ENCODE assay signal across 1 cellular context in the genomic region with DNA sequence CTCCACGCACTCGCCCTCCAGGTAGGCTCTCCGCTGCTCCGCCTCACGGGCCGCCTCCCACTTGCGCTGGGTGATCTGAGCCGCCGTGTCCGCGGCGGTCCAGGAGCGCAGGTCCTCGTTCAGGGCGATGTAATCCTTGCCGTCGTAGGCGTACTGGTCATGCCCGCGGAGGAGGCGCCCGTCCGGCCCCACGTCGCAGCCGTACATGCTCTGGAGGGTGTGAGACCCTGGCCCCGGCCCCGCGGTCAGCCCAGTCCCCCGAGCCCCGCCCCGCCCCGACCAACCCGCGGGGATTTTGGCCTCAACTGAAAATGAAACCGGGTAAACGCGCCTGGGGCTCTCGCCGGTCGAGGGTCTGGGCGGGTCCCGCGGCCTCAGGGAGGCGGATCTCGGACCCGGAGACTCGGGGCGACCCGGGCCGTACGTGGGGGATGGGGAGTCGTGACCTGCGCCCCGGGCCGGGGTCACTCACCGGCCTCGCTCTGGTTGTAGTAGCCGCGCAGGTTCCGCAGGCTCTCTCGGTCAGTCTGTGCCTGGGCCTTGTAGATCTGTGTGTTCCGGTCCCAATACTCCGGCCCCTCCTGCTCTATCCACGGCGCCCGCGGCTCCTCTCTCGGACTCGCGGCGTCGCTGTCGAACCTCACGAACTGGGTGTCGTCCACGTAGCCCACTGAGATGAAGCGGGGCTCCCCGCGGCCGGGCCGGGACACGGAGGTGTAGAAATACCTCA.
A peak's percentile ranks its signal among the peaks of the same experiment; 100 is the strongest.
TF ChIP-seq lines count a peak whose summit lies in the region.

No MANE protein-coding gene starts in this region.

TF ChIP-seq in GM12878, 131 proteins besides CTCF, POLR2A, EP300 and RAD21 (continued from another document and continues in another):
- TF ChIP-seq, protein P1, sequence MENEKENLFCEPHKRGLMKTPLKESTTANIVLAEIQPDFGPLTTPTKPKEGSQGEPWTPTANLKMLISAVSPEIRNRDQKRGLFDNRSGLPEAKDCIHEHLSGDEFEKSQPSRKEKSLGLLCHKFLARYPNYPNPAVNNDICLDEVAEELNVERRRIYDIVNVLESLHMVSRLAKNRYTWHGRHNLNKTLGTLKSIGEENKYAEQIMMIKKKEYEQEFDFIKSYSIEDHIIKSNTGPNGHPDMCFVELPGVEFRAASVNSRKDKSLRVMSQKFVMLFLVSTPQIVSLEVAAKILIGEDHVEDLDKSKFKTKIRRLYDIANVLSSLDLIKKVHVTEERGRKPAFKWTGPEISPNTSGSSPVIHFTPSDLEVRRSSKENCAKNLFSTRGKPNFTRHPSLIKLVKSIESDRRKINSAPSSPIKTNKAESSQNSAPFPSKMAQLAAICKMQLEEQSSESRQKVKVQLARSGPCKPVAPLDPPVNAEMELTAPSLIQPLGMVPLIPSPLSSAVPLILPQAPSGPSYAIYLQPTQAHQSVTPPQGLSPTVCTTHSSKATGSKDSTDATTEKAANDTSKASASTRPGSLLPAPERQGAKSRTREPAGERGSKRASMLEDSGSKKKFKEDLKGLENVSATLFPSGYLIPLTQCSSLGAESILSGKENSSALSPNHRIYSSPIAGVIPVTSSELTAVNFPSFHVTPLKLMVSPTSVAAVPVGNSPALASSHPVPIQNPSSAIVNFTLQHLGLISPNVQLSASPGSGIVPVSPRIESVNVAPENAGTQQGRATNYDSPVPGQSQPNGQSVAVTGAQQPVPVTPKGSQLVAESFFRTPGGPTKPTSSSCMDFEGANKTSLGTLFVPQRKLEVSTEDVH (IDR thresholded peaks at IDR 0.05; ENCODE audit: low read depth, partially characterized antibody) = no peak
- TF ChIP-seq NR2C2 (IDR thresholded peaks at IDR 0.05; ENCODE audit: borderline replicate concordance, control insufficient read depth, insufficient read length, low read depth) (no peak), SREBF2 (IDR thresholded peaks at IDR 0.05; ENCODE audit: low read length) (no peak), IKZF2 (IDR thresholded peaks at IDR 0.05) (no peak), ZNF207 (IDR thresholded peaks at IDR 0.05; ENCODE audit: borderline replicate concordance) (no peak), SIN3A (IDR thresholded peaks at IDR 0.05; ENCODE audit: low read depth, low read length) (no peak), RAD51 (IDR thresholded peaks at IDR 0.05) (no peak), MTA2 (IDR thresholded peaks at IDR 0.05; ENCODE audit: low read depth) (no peak), SMAD1 (IDR thresholded peaks at IDR 0.05; ENCODE audit: low read depth, partially characterized antibody) (peak; percentile 24), LARP7 (IDR thresholded peaks at IDR 0.05) (peak; percentile 40; the same call in 1 of the 2 replicates), RCOR1 (conservative IDR thresholded peaks at IDR 0.05; ENCODE audit: low read depth, low read length) (no peak)
- TF ChIP-seq, protein P2, sequence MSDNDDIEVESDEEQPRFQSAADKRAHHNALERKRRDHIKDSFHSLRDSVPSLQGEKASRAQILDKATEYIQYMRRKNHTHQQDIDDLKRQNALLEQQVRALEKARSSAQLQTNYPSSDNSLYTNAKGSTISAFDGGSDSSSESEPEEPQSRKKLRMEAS (IDR thresholded peaks at IDR 0.05; ENCODE audit: low read depth, low read length) = 0 out of 2 replicates have a peak, but pooled peaks have one; percentile 9
- TF ChIP-seq, protein P3, sequence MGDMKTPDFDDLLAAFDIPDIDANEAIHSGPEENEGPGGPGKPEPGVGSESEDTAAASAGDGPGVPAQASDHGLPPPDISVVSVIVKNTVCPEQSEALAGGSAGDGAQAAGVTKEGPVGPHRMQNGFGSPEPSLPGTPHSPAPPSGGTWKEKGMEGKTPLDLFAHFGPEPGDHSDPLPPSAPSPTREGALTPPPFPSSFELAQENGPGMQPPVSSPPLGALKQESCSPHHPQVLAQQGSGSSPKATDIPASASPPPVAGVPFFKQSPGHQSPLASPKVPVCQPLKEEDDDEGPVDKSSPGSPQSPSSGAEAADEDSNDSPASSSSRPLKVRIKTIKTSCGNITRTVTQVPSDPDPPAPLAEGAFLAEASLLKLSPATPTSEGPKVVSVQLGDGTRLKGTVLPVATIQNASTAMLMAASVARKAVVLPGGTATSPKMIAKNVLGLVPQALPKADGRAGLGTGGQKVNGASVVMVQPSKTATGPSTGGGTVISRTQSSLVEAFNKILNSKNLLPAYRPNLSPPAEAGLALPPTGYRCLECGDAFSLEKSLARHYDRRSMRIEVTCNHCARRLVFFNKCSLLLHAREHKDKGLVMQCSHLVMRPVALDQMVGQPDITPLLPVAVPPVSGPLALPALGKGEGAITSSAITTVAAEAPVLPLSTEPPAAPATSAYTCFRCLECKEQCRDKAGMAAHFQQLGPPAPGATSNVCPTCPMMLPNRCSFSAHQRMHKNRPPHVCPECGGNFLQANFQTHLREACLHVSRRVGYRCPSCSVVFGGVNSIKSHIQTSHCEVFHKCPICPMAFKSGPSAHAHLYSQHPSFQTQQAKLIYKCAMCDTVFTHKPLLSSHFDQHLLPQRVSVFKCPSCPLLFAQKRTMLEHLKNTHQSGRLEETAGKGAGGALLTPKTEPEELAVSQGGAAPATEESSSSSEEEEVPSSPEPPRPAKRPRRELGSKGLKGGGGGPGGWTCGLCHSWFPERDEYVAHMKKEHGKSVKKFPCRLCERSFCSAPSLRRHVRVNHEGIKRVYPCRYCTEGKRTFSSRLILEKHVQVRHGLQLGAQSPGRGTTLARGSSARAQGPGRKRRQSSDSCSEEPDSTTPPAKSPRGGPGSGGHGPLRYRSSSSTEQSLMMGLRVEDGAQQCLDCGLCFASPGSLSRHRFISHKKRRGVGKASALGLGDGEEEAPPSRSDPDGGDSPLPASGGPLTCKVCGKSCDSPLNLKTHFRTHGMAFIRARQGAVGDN (IDR thresholded peaks at IDR 0.05) = no peak
- TF ChIP-seq, protein P4, sequence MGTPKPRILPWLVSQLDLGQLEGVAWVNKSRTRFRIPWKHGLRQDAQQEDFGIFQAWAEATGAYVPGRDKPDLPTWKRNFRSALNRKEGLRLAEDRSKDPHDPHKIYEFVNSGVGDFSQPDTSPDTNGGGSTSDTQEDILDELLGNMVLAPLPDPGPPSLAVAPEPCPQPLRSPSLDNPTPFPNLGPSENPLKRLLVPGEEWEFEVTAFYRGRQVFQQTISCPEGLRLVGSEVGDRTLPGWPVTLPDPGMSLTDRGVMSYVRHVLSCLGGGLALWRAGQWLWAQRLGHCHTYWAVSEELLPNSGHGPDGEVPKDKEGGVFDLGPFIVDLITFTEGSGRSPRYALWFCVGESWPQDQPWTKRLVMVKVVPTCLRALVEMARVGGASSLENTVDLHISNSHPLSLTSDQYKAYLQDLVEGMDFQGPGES (IDR thresholded peaks at IDR 0.05) = no peak
- TF ChIP-seq, protein P5, sequence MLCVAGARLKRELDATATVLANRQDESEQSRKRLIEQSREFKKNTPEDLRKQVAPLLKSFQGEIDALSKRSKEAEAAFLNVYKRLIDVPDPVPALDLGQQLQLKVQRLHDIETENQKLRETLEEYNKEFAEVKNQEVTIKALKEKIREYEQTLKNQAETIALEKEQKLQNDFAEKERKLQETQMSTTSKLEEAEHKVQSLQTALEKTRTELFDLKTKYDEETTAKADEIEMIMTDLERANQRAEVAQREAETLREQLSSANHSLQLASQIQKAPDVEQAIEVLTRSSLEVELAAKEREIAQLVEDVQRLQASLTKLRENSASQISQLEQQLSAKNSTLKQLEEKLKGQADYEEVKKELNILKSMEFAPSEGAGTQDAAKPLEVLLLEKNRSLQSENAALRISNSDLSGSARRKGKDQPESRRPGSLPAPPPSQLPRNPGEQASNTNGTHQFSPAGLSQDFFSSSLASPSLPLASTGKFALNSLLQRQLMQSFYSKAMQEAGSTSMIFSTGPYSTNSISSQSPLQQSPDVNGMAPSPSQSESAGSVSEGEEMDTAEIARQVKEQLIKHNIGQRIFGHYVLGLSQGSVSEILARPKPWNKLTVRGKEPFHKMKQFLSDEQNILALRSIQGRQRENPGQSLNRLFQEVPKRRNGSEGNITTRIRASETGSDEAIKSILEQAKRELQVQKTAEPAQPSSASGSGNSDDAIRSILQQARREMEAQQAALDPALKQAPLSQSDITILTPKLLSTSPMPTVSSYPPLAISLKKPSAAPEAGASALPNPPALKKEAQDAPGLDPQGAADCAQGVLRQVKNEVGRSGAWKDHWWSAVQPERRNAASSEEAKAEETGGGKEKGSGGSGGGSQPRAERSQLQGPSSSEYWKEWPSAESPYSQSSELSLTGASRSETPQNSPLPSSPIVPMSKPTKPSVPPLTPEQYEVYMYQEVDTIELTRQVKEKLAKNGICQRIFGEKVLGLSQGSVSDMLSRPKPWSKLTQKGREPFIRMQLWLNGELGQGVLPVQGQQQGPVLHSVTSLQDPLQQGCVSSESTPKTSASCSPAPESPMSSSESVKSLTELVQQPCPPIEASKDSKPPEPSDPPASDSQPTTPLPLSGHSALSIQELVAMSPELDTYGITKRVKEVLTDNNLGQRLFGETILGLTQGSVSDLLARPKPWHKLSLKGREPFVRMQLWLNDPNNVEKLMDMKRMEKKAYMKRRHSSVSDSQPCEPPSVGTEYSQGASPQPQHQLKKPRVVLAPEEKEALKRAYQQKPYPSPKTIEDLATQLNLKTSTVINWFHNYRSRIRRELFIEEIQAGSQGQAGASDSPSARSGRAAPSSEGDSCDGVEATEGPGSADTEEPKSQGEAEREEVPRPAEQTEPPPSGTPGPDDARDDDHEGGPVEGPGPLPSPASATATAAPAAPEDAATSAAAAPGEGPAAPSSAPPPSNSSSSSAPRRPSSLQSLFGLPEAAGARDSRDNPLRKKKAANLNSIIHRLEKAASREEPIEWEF (IDR thresholded peaks at IDR 0.05; ENCODE audit: insufficient replicate concordance, low read depth, low read length) = no peak
- TF ChIP-seq, protein P6, sequence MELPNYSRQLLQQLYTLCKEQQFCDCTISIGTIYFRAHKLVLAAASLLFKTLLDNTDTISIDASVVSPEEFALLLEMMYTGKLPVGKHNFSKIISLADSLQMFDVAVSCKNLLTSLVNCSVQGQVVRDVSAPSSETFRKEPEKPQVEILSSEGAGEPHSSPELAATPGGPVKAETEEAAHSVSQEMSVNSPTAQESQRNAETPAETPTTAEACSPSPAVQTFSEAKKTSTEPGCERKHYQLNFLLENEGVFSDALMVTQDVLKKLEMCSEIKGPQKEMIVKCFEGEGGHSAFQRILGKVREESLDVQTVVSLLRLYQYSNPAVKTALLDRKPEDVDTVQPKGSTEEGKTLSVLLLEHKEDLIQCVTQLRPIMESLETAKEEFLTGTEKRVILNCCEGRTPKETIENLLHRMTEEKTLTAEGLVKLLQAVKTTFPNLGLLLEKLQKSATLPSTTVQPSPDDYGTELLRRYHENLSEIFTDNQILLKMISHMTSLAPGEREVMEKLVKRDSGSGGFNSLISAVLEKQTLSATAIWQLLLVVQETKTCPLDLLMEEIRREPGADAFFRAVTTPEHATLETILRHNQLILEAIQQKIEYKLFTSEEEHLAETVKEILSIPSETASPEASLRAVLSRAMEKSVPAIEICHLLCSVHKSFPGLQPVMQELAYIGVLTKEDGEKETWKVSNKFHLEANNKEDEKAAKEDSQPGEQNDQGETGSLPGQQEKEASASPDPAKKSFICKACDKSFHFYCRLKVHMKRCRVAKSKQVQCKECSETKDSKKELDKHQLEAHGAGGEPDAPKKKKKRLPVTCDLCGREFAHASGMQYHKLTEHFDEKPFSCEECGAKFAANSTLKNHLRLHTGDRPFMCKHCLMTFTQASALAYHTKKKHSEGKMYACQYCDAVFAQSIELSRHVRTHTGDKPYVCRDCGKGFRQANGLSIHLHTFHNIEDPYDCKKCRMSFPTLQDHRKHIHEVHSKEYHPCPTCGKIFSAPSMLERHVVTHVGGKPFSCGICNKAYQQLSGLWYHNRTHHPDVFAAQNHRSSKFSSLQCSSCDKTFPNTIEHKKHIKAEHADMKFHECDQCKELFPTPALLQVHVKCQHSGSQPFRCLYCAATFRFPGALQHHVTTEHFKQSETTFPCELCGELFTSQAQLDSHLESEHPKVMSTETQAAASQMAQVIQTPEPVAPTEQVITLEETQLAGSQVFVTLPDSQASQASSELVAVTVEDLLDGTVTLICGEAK (IDR thresholded peaks at IDR 0.05; ENCODE audit: borderline replicate concordance) = no peak
- TF ChIP-seq, protein P7, sequence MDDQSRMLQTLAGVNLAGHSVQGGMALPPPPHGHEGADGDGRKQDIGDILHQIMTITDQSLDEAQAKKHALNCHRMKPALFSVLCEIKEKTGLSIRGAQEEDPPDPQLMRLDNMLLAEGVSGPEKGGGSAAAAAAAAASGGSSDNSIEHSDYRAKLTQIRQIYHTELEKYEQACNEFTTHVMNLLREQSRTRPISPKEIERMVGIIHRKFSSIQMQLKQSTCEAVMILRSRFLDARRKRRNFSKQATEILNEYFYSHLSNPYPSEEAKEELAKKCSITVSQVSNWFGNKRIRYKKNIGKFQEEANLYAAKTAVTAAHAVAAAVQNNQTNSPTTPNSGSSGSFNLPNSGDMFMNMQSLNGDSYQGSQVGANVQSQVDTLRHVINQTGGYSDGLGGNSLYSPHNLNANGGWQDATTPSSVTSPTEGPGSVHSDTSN (IDR thresholded peaks at IDR 0.05; ENCODE audit: insufficient replicate concordance, low read depth, low read length) = no peak
- TF ChIP-seq, protein P8, sequence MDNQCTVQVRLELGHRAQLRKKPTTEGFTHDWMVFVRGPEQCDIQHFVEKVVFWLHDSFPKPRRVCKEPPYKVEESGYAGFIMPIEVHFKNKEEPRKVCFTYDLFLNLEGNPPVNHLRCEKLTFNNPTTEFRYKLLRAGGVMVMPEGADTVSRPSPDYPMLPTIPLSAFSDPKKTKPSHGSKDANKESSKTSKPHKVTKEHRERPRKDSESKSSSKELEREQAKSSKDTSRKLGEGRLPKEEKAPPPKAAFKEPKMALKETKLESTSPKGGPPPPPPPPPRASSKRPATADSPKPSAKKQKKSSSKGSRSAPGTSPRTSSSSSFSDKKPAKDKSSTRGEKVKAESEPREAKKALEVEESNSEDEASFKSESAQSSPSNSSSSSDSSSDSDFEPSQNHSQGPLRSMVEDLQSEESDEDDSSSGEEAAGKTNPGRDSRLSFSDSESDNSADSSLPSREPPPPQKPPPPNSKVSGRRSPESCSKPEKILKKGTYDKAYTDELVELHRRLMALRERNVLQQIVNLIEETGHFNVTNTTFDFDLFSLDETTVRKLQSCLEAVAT (IDR thresholded peaks at IDR 0.05) = peak; percentile 66
- TF ChIP-seq, protein P9, sequence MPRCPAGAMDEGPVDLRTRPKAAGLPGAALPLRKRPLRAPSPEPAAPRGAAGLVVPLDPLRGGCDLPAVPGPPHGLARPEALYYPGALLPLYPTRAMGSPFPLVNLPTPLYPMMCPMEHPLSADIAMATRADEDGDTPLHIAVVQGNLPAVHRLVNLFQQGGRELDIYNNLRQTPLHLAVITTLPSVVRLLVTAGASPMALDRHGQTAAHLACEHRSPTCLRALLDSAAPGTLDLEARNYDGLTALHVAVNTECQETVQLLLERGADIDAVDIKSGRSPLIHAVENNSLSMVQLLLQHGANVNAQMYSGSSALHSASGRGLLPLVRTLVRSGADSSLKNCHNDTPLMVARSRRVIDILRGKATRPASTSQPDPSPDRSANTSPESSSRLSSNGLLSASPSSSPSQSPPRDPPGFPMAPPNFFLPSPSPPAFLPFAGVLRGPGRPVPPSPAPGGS (IDR thresholded peaks at IDR 0.05; ENCODE audit: borderline replicate concordance, insufficient read depth, low read depth, low read length, poor library complexity, severe bottlenecking) = no peak
- TF ChIP-seq, protein P10, sequence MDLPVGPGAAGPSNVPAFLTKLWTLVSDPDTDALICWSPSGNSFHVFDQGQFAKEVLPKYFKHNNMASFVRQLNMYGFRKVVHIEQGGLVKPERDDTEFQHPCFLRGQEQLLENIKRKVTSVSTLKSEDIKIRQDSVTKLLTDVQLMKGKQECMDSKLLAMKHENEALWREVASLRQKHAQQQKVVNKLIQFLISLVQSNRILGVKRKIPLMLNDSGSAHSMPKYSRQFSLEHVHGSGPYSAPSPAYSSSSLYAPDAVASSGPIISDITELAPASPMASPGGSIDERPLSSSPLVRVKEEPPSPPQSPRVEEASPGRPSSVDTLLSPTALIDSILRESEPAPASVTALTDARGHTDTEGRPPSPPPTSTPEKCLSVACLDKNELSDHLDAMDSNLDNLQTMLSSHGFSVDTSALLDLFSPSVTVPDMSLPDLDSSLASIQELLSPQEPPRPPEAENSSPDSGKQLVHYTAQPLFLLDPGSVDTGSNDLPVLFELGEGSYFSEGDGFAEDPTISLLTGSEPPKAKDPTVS (IDR thresholded peaks at IDR 0.05; ENCODE audit: low read depth, low read length) = no peak
